Comparison of ENCODE assay signal across 24 cellular contexts in genomic region chr11:16543642-16544041, GRCh38.
A peak's percentile ranks its signal among the peaks of the same experiment; 100 is the strongest.
DNase-seq lines count a peak whose midpoint lies in the region; ATAC-seq, FAIRE-seq and TF ChIP-seq lines count a peak whose summit lies in the region.
"Had no signal": no experiment of that assay in that cellular context is flagged by ENCODE, and none has a peak within 500 bp of the region (broad histone marks: within the 10 kb centered on the region; RNA-seq: fewer than 3 reads in every experiment).

No MANE protein-coding gene starts in this region.

- H3K79me2 ChIP-seq in K562 (ENCODE audit: control insufficient read depth, insufficient read depth, low read length): no peaks in the 10 kb centered on the region

- no peak for FAIRE-seq in K562 (lab: Jason Lieb, UNC)
- FAIRE-seq: A549, GM12878, GM12892, GM18507 had no signal

- in situ Hi-C loops in K562 (cut with MboI): no loop called here

- H3K27me3 ChIP-seq in A673 (replicated peaks; ENCODE audit: insufficient read depth, low read depth, low read length, poor library complexity): no peaks in the 10 kb centered on the region
- H3K27me3 ChIP-seq in K562 (ENCODE audit: control insufficient read depth in 2 of 2, insufficient read depth in 2 of 2, low read length in 2 of 2): no peaks in the 10 kb centered on the region
- no peaks in the 10 kb centered on the region for H3K27me3 ChIP-seq in uterus
- H3K27me3 ChIP-seq: BE2C, BLaER1 had no signal

- H3K27ac ChIP-seq in A673 (ENCODE audit: low read depth, low read length, poor library complexity, severe bottlenecking): no peak overlapping the region
- H3K27ac ChIP-seq in K562 (ENCODE audit: extremely low read depth, low read depth, low read length): no peak overlapping the region
- H3K27ac ChIP-seq in uterus: no peak overlapping the region
- H3K27ac ChIP-seq: 22Rv1, A549, BLaER1 had no signal

- ATAC-seq in K562: no peak
- ATAC-seq in esophagus mucosa: no peak
- ATAC-seq: A549, GM12878 had no signal

- POLR2A ChIA-PET in A673 (lab: Charles Lee; ENCODE audit: low non-redundant PET): no interaction called here
- POLR2A ChIA-PET in K562 (lab: Yijun Ruan, JAX): interaction anchor here (1.1 kb wide), 1 partner anchor 8 kb away, joined by 4 read pairs; no protein-coding TSS in a partner anchor

- peaks cover 15% of the 10 kb centered on the region for H3K9me3 ChIP-seq in A673 (ENCODE audit: low read depth, low read length, poor library complexity, severe bottlenecking)
- 0 out of 2 replicates have a peak, but pooled peaks cover 4% of the 10 kb centered on the region for H3K9me3 ChIP-seq in K562 (replicated peaks; ENCODE audit: control insufficient read depth, insufficient read depth, low read depth, low read length)
- H3K9me3 ChIP-seq in uterus: peaks cover 0 to 3% of the 10 kb centered on the region in 2 donors
- H3K9me3 ChIP-seq: A549, BE2C, BLaER1 had no signal

- no peak for TF ChIP-seq RAD21 in K562 (CRISPR knock-in tag; conservative IDR thresholded peaks at IDR 0.05 in 1 of 2, IDR thresholded peaks at IDR 0.05 in 1 of 2)

- DNase-seq in A673 (ENCODE audit: low spot score): peak; percentile 33
- peak; percentile 6 for DNase-seq in EL
- no peak for DNase-seq in K562 (ENCODE audit: extremely low read depth in 1 of 4, low spot score in 3 of 4)
- no peak for DNase-seq in uterus
- DNase-seq: ACHN; BE2C; C1 segment of cervical spinal cord; CD4-positive, alpha-beta memory T cell; CD4-positive, CD25-positive, alpha-beta regulatory T cell; CD8-positive, alpha-beta memory T cell; COR-L47; DMS 273 treated with DMSO at 0.1 percent for 48 hours; DMS153; DMS53; DMS79; DND-41; GDM1 had no signal

- CTCF ChIA-PET in A673 (lab: Charles Lee): no interaction called here
- CTCF ChIA-PET in K562 (lab: Yijun Ruan, JAX; ENCODE audit: low intra/inter-chr PET ratio): no interaction called here

- no peak overlapping the region; the same call in 1 of the 2 replicates for H2AFZ ChIP-seq in K562 (ENCODE audit: low read depth, low read length)

- no peak overlapping the region for H3K9ac ChIP-seq in K562 (ENCODE audit: insufficient read depth in 1 of 2, low read depth in 2 of 2, low read length in 2 of 2)
- H3K9ac ChIP-seq: BLaER1 had no signal

- intact Hi-C loops in A673 (cut with micrococcal nuclease; ENCODE audit: unreplicated experiment): no loop called here
- intact Hi-C loops in K562 (cut with micrococcal nuclease): no loop called here
- intact Hi-C loops in uterus (cut with DNase I; ENCODE audit: low total_unique reads): no loop called here

- no peaks in the 10 kb centered on the region for H3K36me3 ChIP-seq in A673 (ENCODE audit: insufficient read depth, low read length, poor library complexity, severe bottlenecking)
- no peaks in the 10 kb centered on the region for H3K36me3 ChIP-seq in K562 (ENCODE audit: control insufficient read depth, insufficient read depth, low read length)
- no peaks in the 10 kb centered on the region for H3K36me3 ChIP-seq in uterus
- H3K36me3 ChIP-seq: BE2C, BLaER1 had no signal

- no peaks in the 10 kb centered on the region for H3K9me1 ChIP-seq in K562 (ENCODE audit: control insufficient read depth, insufficient read depth, low read length)

- TF ChIP-seq CTCF in A673 (conservative IDR thresholded peaks at IDR 0.05; ENCODE audit: low read depth, low read length) (no peak), K562 (IDR thresholded peaks at IDR 0.05 in 2 of 3, conservative IDR thresholded peaks at IDR 0.05 in 1 of 3; ENCODE audit: insufficient read depth in 2 of 3, low read depth in 1 of 3, low read length in 3 of 3) (no peak), uterus (IDR thresholded peaks at IDR 0.05) (no peak)

- H3K4me1 ChIP-seq in A673 (ENCODE audit: insufficient read depth, low read length, poor library complexity, severe bottlenecking) (no peaks in the 10 kb centered on the region), K562 (replicated peaks in 1 of 2; ENCODE audit: control insufficient read depth in 2 of 2, insufficient read depth in 2 of 2, low read length in 2 of 2) (no peaks in the 10 kb centered on the region; a peak in 1 of 5 replicates), uterus (no peaks in the 10 kb centered on the region)
- H3K4me1 ChIP-seq: A549, BE2C, BLaER1 had no signal

- H3K4me3 ChIP-seq in A673 (ENCODE audit: low read depth, low read length, poor library complexity, severe bottlenecking) (no peak overlapping the region), K562 (no peak overlapping the region), uterus (no peak overlapping the region)
- H3K4me3 ChIP-seq: A549, BLaER1, GM12878 had no signal

- TF ChIP-seq POLR2A in K562 (conservative IDR thresholded peaks at IDR 0.05) (no peak), uterus (IDR thresholded peaks at IDR 0.05) (no peak)

- WGBS in K562 (ENCODE audit: insufficient coverage, low coverage, missing lambda C conversion rate): 67% methylated on average over 1 of the region's 1 CpG

- no TSS peak for BruUV-seq in A673 (replicated peaks; lab: Mats Ljungman, UMichigan)
- no TSS peak for BruUV-seq in K562 (replicated peaks; lab: Mats Ljungman, UMichigan)

- H4K20me1 ChIP-seq in K562 (replicated peaks; ENCODE audit: control insufficient read depth, insufficient read depth, low read length): no peaks in the 10 kb centered on the region
- H4K20me1 ChIP-seq: BLaER1 had no signal

- no peak overlapping the region for H3K4me2 ChIP-seq in K562 (ENCODE audit: insufficient read depth, low read length)
- H3K4me2 ChIP-seq: A549, BLaER1 had no signal

- TF ChIP-seq EP300 in K562 (IDR thresholded peaks at IDR 0.05; ENCODE audit: low read length): no peak

TF ChIP-seq in K562, 482 proteins besides CTCF, POLR2A, EP300 and RAD21:
- TF ChIP-seq SPI1 (IDR thresholded peaks at IDR 0.05; ENCODE audit: borderline replicate concordance, low read depth, low read length): peak; percentile 76; the same call in 1 of the 2 replicates
- TF ChIP-seq ZNF75A (CRISPR knock-in tag; IDR thresholded peaks at IDR 0.05): no peak
- TF ChIP-seq BRD4 (IDR thresholded peaks at IDR 0.05): no peak
- no peak for TF ChIP-seq ZNF764 (CRISPR knock-in tag; IDR thresholded peaks at IDR 0.05; ENCODE audit: low read depth)
- no peak for TF ChIP-seq ZBTB43 (CRISPR knock-in tag; IDR thresholded peaks at IDR 0.05)
TF ChIP-seq in K562: peak in this region for 1.

Comparison
In these comparisons a context has a peak if more than half of its experiments do, and no peak if none do; other contexts are left out.
1. DNase-seq: peak in A673 (single experiment) and EL (single experiment); none in K562 (0 of 4) and uterus (0 of 2).